Comparison of ENCODE assay signal across 9 cellular contexts in genomic region chrX:34578237-34578636, GRCh38.
A peak's percentile ranks its signal among the peaks of the same experiment; 100 is the strongest.
DNase-seq lines count a peak whose midpoint lies in the region; ATAC-seq, FAIRE-seq and TF ChIP-seq lines count a peak whose summit lies in the region.
"Had no signal": no experiment of that assay in that cellular context is flagged by ENCODE, and none has a peak within 500 bp of the region (broad histone marks: within the 10 kb centered on the region; RNA-seq: fewer than 3 reads in every experiment).

No MANE protein-coding gene starts in this region.

- peaks cover 2% of the 10 kb centered on the region for H3K27me3 Mint-ChIP-seq in osteocyte (ENCODE audit: unreplicated experiment)

- FAIRE-seq in endometrium (lab: Jason Lieb, UNC) = peak; percentile 88

- no peak overlapping the region for H3K27ac Mint-ChIP-seq in osteocyte (ENCODE audit: unreplicated experiment)

- H3K36me3 Mint-ChIP-seq in osteocyte (ENCODE audit: unreplicated experiment) = no peaks in the 10 kb centered on the region

- no peaks in the 10 kb centered on the region for H3K9me3 Mint-ChIP-seq in osteocyte (ENCODE audit: unreplicated experiment)

- TF ChIP-seq CTCF in osteocyte (IDR thresholded peaks at IDR 0.05) = peak; percentile 66

- H3K4me1 Mint-ChIP-seq in osteocyte (ENCODE audit: unreplicated experiment) = peaks cover 2% of the 10 kb centered on the region

- no peak overlapping the region for H3K4me3 Mint-ChIP-seq in osteocyte (ENCODE audit: unreplicated experiment)

- DNase-seq in EL = peak; percentile 35
- DNase-seq in MV-4-11 (lab: John Stamatoyannopoulos, UW) = peak; percentile 0
- no peak for DNase-seq in osteocyte (ENCODE audit: extremely low spot score, unreplicated experiment)
- DNase-seq in ecto neural progenitor cell (ENCODE audit: low spot score) = no peak
- DNase-seq in activated CD4-positive, alpha-beta T cell treated with anti-CD3 and anti-CD28 coated beads, Interleukin-2, amount 50 U/mL, for 4 hours = no peak
- DNase-seq in activated naive CD4-positive, alpha-beta T cell treated with anti-CD3 and anti-CD28 coated beads, Interleukin-2, amount 50 U/mL, for 16 hours = no peak
- DNase-seq: activated T-cell treated with anti-CD3 and anti-CD28 coated beads, Interleukin-2, amount 50 U/mL, for 1 hour had no signal

- no peak for ATAC-seq in GM18861 (IDR thresholded peaks at IDR 0.05; ENCODE audit: unreplicated experiment)

Comparison
In these comparisons a context has a peak if more than half of its experiments do, and no peak if none do; other contexts are left out.
1. DNase-seq: peak in EL (single experiment) and MV-4-11 (single experiment); none in osteocyte (single experiment), ecto neural progenitor cell (single experiment), activated CD4-positive, alpha-beta T cell treated with anti-CD3 and anti-CD28 coated beads, Interleukin-2, amount 50 U/mL, for 4 hours (0 of 2) and activated naive CD4-positive, alpha-beta T cell treated with anti-CD3 and anti-CD28 coated beads, Interleukin-2, amount 50 U/mL, for 16 hours (single experiment).